In the genomic region with DNA sequence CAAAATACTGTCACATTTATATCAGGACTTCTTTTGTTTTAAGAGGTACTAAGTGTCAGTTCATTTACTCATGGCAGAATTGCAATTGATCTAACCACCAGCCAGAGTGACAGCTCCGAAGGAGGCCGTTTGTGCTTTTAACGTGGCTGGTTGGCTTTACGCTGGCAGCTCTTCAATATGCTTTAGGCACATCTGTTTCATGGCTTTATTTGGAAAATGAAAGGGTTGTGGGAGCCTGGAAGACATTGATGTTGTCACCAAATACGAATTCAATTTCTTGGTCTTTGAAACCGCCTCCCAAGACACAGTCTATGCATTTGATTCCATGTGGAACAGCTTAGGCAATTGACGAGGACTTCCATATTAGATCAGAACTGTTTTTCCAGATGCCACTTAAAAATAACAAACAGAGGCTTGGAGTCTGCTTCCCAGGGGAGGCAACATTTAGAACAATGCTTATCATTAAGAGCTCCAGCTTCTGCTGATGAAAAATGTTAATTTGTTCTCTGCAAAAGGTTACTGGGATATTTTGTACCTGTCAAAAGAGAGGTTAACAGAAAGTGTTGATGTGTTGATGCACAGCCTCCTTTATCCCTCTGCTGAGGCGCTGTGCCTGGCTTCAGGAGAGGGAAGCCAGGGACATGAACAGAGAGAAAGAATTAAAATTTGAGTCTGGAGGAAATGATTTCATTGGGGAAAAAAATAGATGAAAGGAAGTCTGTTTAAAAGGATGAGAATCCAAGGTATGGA, we compare ENCODE assay signal across 12 cellular contexts.
DNase-seq lines count a peak whose midpoint lies in the region; ATAC-seq, FAIRE-seq and TF ChIP-seq lines count a peak whose summit lies in the region.
"Had no signal": no experiment of that assay in that cellular context is flagged by ENCODE, and none has a peak within 500 bp of the region (broad histone marks: within the 10 kb centered on the region; RNA-seq: fewer than 3 reads in every experiment).

No MANE protein-coding gene starts in this region.

- TF ChIP-seq CTCF in psoas muscle (IDR thresholded peaks at IDR 0.05), result no peak

- no peak overlapping the region for H3K27ac Mint-ChIP-seq in CD4-positive, alpha-beta memory T cell

- H3K9me3 ChIP-seq in psoas muscle, result no peaks in the 10 kb centered on the region
- H3K9me3 ChIP-seq in CD4-positive, alpha-beta memory T cell (ENCODE audit: control insufficient read depth in 1 of 2, low read length in 2 of 2), result no peaks in the 10 kb centered on the region
- H3K9me3 ChIP-seq: adrenal gland had no signal

- no peaks in the 10 kb centered on the region for H3K4me1 Mint-ChIP-seq in CD4-positive, alpha-beta memory T cell

- H3K4me3 Mint-ChIP-seq in CD4-positive, alpha-beta memory T cell, result no peak overlapping the region

- H3K36me3 Mint-ChIP-seq in CD4-positive, alpha-beta memory T cell, result no peaks in the 10 kb centered on the region

- no peaks in the 10 kb centered on the region for H3K27me3 ChIP-seq in psoas muscle (ENCODE audit: insufficient read depth in 3 of 3, low read length in 2 of 3)
- no peaks in the 10 kb centered on the region for H3K27me3 ChIP-seq in CD4-positive, alpha-beta memory T cell (ENCODE audit: insufficient read depth, low read length)
- H3K27me3 ChIP-seq: adrenal gland had no signal

- ATAC-seq in Right ventricle myocardium superior (ENCODE audit: poor library complexity) (peak; percentile 67), psoas muscle (no peak)

- H3K27me3 Mint-ChIP-seq in CD4-positive, alpha-beta memory T cell, result peaks cover 2 to 8% of the 10 kb centered on the region in 2 donors

- FAIRE-seq in TTC549 (lab: Jason Lieb, UNC), result peak; percentile 98
- FAIRE-seq: H1 had no signal

- peaks cover 23% of the 10 kb centered on the region for H3K4me1 ChIP-seq in psoas muscle
- H3K4me1 ChIP-seq in CD4-positive, alpha-beta memory T cell (ENCODE audit: insufficient read depth, low read length), result no peaks in the 10 kb centered on the region
- H3K4me1 ChIP-seq: adrenal gland had no signal

- DNase-seq in GM04504 (ENCODE audit: low read depth), result peak; percentile 77
- DNase-seq in Right ventricle myocardium superior, result no peak
- no peak for DNase-seq in psoas muscle
- DNase-seq in CD4-positive, alpha-beta memory T cell, result no peak
- DNase-seq in nucleus accumbens (lab: John Stamatoyannopoulos, UW), result no peak
- DNase-seq in activated CD4-positive, alpha-beta T cell treated with anti-CD3 and anti-CD28 coated beads for 4 hours, result no peak
- no peak for DNase-seq in NCI-H446 treated with DMSO at 0.1 percent for 48 hours (lab: John Stamatoyannopoulos, UW)
- DNase-seq: adrenal gland; effector memory CD4-positive, alpha-beta T cell had no signal

- peak overlapping the region; percentile 17 for H3K4me3 ChIP-seq in psoas muscle
- H3K4me3 ChIP-seq in CD4-positive, alpha-beta memory T cell (ENCODE audit: low read length in 2 of 2), result no peak overlapping the region
- H3K4me3 ChIP-seq: adrenal gland, PC-9 had no signal

- H3K27ac ChIP-seq in psoas muscle, result no peak overlapping the region
- no peak overlapping the region for H3K27ac ChIP-seq in CD4-positive, alpha-beta memory T cell (ENCODE audit: low read depth, low read length)
- H3K27ac ChIP-seq: PC-9 had no signal

- CTCF ChIA-PET in CD4-positive, alpha-beta memory T cell (lab: Charles Lee; ENCODE audit: partially characterized antibody), result no interaction called here

- no peaks in the 10 kb centered on the region for H3K36me3 ChIP-seq in psoas muscle (ENCODE audit: insufficient read depth in 1 of 2, low read depth in 1 of 2)
- H3K36me3 ChIP-seq in CD4-positive, alpha-beta memory T cell (ENCODE audit: insufficient read depth, low read length), result no peaks in the 10 kb centered on the region
- H3K36me3 ChIP-seq: adrenal gland had no signal

- WGBS in psoas muscle, 3 donors, result 37 to 47% (median 43%) methylated on average over 8 of the region's 8 CpGs

- no peaks in the 10 kb centered on the region for H3K9me3 Mint-ChIP-seq in CD4-positive, alpha-beta memory T cell

- intact Hi-C loops in Right ventricle myocardium superior (cut with DNase I), result no loop called here
- intact Hi-C loops in psoas muscle (cut with DNase I), result no loop called here
- intact Hi-C loops in CD4-positive, alpha-beta memory T cell (cut with micrococcal nuclease), result no loop called here

- POLR2A ChIA-PET in CD4-positive, alpha-beta memory T cell (lab: Charles Lee; ENCODE audit: partially characterized antibody), result no interaction called here
